ENCODE assay signal across 1 cellular context in the genomic region with DNA sequence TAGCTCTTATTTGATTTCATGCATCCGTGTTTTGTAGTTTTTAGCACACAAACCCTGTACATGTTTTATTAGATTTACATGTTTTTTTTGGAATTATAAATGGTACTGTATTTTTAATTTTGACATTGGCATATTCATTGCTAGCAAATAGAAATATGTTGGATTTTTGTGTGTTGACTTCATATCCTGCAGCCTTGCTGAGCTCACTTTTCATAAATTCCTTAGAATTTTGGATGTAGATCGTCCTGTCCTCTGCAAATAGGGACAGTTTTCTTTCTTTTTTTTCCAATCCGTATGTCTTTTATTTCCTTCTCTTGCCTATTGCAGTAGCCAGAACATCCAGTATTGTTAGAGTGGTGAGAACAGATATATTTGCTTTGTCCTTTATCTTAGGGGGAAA.
TF ChIP-seq lines count a peak whose summit lies in the region.

No MANE protein-coding gene starts in this region.

TF ChIP-seq in IMR-90, 13 proteins besides CTCF, POLR2A, EP300 and RAD21 (continued from another document):
- TF ChIP-seq MXI1 (IDR thresholded peaks at IDR 0.05; ENCODE audit: borderline replicate concordance, low read depth, low read length), result no peak
